In genomic region chr2:83951378-83951947, GRCh38 we compare ENCODE assay signal across 9 cellular contexts.
"Had no signal": no experiment of that assay in that cellular context is flagged by ENCODE, and none has a peak within 500 bp of the region (broad histone marks: within the 10 kb centered on the region; RNA-seq: fewer than 3 reads in every experiment).

No MANE protein-coding gene starts in this region.

- H3K36me3 Mint-ChIP-seq: IgD-negative memory B cell had no signal

- H3K4me3 ChIP-seq: GM23248, HAP-1 had no signal

- ATAC-seq: HCT116, HepG2 had no signal

- H3K9me3 Mint-ChIP-seq: IgD-negative memory B cell had no signal

- H3K36me3 ChIP-seq: HAP-1 had no signal

- H3K4me1 Mint-ChIP-seq: IgD-negative memory B cell had no signal

- DNase-seq: GM23248, GOT3, H7, HFFc6 had no signal

- H3K27ac ChIP-seq: GM23248, HL-60 had no signal

- H3K9me3 ChIP-seq: HAP-1 had no signal

- H3K27ac Mint-ChIP-seq: HFFc6, IgD-negative memory B cell had no signal

- H3K4me3 Mint-ChIP-seq: HFFc6, IgD-negative memory B cell had no signal
